Comparison of ENCODE assay signal across 15 cellular contexts in genomic region chr12:116541547-116542344, GRCh38. TPM values are rescaled to one million over a fixed set of nuclear protein-coding genes. Genes with fewer than 3 reads are reported as not detected.
A peak's percentile ranks its signal among the peaks of the same experiment; 100 is the strongest.
DNase-seq lines count a peak whose midpoint lies in the region; ATAC-seq and TF ChIP-seq lines count a peak whose summit lies in the region.
"Had no signal": no experiment of that assay in that cellular context is flagged by ENCODE, and none has a peak within 500 bp of the region (broad histone marks: within the 10 kb centered on the region; RNA-seq: fewer than 3 reads in every experiment).

No MANE protein-coding gene starts in this region.

- H3K9me3 ChIP-seq in HCT116 (ENCODE audit: control insufficient read depth in 1 of 2, insufficient read depth in 1 of 2, low read depth in 1 of 2, low read length in 2 of 2): no peaks in the 10 kb centered on the region
- H3K9me3 ChIP-seq in Panc1 (ENCODE audit: control insufficient read depth, insufficient read depth, low read depth, low read length): no peaks in the 10 kb centered on the region
- no peaks in the 10 kb centered on the region for H3K9me3 ChIP-seq in smooth muscle cell (replicated peaks; ENCODE audit: low read depth)

- in situ Hi-C loops in Panc1 (cut with HindIII; ENCODE audit: low pct_unique_long_range_greater_than_20kb, low sequenced_read_pairs): no loop called here

- H3K9me2 ChIP-seq in HCT116 (ENCODE audit: insufficient read depth): no peaks in the 10 kb centered on the region

- H4K20me1 ChIP-seq in HCT116 (ENCODE audit: insufficient read depth) (no peaks in the 10 kb centered on the region), smooth muscle cell (ENCODE audit: low read depth) (no peaks in the 10 kb centered on the region)

- TF ChIP-seq RAD21 in HCT116 (IDR thresholded peaks at IDR 0.05; ENCODE audit: low read depth): no peak

- H3K27ac ChIP-seq in HCT116 (ENCODE audit: low read depth, low read length): no peak overlapping the region; the same call in 1 of the 2 replicates
- H3K27ac ChIP-seq in Panc1 (ENCODE audit: low read length): peak overlapping the region; percentile 93; the same call in 1 of the 2 replicates
- H3K27ac ChIP-seq in smooth muscle cell (ENCODE audit: low read depth): no peak overlapping the region
- H3K27ac ChIP-seq: HL-60 had no signal

- RAD21 ChIA-PET in HCT116 (lab: Charles Lee; ENCODE audit: low non-redundant PET in 1 of 2, low total read pairs in 2 of 2, uncharacterized antibody in 2 of 2, unreplicated experiment in 2 of 2): no interaction called here

- no peak overlapping the region for H3K4me3 ChIP-seq in HCT116 (replicated peaks in 1 of 2; ENCODE audit: low read depth in 1 of 2, low read length in 2 of 2)
- no peak overlapping the region for H3K4me3 ChIP-seq in Panc1 (ENCODE audit: low read depth in 2 of 2, low read length in 2 of 2)
- H3K4me3 ChIP-seq in smooth muscle cell: no peak overlapping the region
- H3K4me3 ChIP-seq: GM23338 had no signal

- H2AFZ ChIP-seq in HCT116 (ENCODE audit: low read depth, low read length, poor library complexity, severe bottlenecking) (no peak overlapping the region), smooth muscle cell (ENCODE audit: low read depth) (peak overlapping the region; percentile 1)
- H2AFZ ChIP-seq: GM23338 had no signal

- H3K36me3 ChIP-seq in HCT116 (ENCODE audit: control insufficient read depth in 1 of 2, insufficient read depth in 2 of 2, low read length in 2 of 2) (no peaks in the 10 kb centered on the region), Panc1 (ENCODE audit: control insufficient read depth, insufficient read depth, low read length) (no peaks in the 10 kb centered on the region), smooth muscle cell (ENCODE audit: low read depth) (no peaks in the 10 kb centered on the region)

- H3K9ac ChIP-seq in HCT116 (ENCODE audit: low read length) (no peak overlapping the region), smooth muscle cell (ENCODE audit: low read depth) (no peak overlapping the region)

- no peaks in the 10 kb centered on the region for H3K79me2 ChIP-seq in HCT116 (ENCODE audit: insufficient read depth, low read length)
- H3K79me2 ChIP-seq in smooth muscle cell (ENCODE audit: low read depth): no peaks in the 10 kb centered on the region

- peaks cover 47 to 59% of the 10 kb centered on the region in 2 experiments for H3K4me1 ChIP-seq in HCT116 (ENCODE audit: control insufficient read depth in 1 of 2, insufficient read depth in 2 of 2, low read length in 2 of 2)
- peaks cover 45% of the 10 kb centered on the region for H3K4me1 ChIP-seq in Panc1 (ENCODE audit: control insufficient read depth, insufficient read depth, low read length)
- peaks cover 15% of the 10 kb centered on the region for H3K4me1 ChIP-seq in smooth muscle cell (ENCODE audit: low read depth)

- H3K4me2 ChIP-seq in HCT116 (ENCODE audit: low read length) (peak overlapping the region; percentile 36), smooth muscle cell (no peak overlapping the region)
- H3K4me2 ChIP-seq: GM23338 had no signal

- POLR2A ChIA-PET in HCT116 (lab: Charles Lee): no interaction called here
- POLR2A ChIA-PET in Panc1 (lab: Charles Lee): no interaction called here

- 96% methylated on average over 8 of the region's 8 CpGs for WGBS in smooth muscle cell (ENCODE audit: low lambda C conversion rate)

- BruUV-seq in HCT116 (replicated peaks; lab: Mats Ljungman, UMichigan) (no TSS peak), Panc1 (replicated peaks; lab: Mats Ljungman, UMichigan) (no TSS peak)

- CTCF ChIA-PET in HCT116 (lab: Charles Lee): interaction anchor here (1.3 kb wide), 1 partner anchor 8 kb away, joined by 3 read pairs; no protein-coding TSS in a partner anchor
- CTCF ChIA-PET in Panc1 (lab: Charles Lee): no interaction called here

- ATAC-seq in HCT116: no peak
- ATAC-seq in Panc1: no peak
- peak; percentile 60 for ATAC-seq in left lobe of liver
- ATAC-seq in GM18858 (IDR thresholded peaks at IDR 0.05; ENCODE audit: unreplicated experiment): no peak
- ATAC-seq in activated CD4-positive, CD25-positive, alpha-beta regulatory T cell treated with anti-CD3 and anti-CD28 coated beads, Interleukin-2, amount 50 U/mL, for 24 hours: no peak
- ATAC-seq in Right ventricle myocardium inferior: no peak
- ATAC-seq: CD8-positive, alpha-beta T cell; GM23338 had no signal

- no peak for TF ChIP-seq CTCF in HCT116 (IDR thresholded peaks at IDR 0.05 in 2 of 3, conservative IDR thresholded peaks at IDR 0.05 in 1 of 3; ENCODE audit: borderline replicate concordance in 1 of 3, insufficient read depth in 1 of 3, low read depth in 2 of 3, low read length in 2 of 3)
- TF ChIP-seq CTCF in Panc1 (IDR thresholded peaks at IDR 0.05): no peak
- TF ChIP-seq CTCF in smooth muscle cell (IDR thresholded peaks at IDR 0.05; ENCODE audit: borderline replicate concordance, insufficient read depth, poor library complexity, severe bottlenecking): no peak

- intact Hi-C loops in HCT116 (cut with micrococcal nuclease): no loop called here
- intact Hi-C loops in Panc1 (cut with micrococcal nuclease; ENCODE audit: unreplicated experiment): no loop called here
- intact Hi-C loops in Right ventricle myocardium inferior (cut with DNase I): no loop called here

- DNase-seq in HCT116 (ENCODE audit: low read depth, low spot score) (no peak), Panc1 (ENCODE audit: low read depth, low spot score) (no peak), left lobe of liver (ENCODE audit: low spot score) (no peak), smooth muscle cell (lab: John Stamatoyannopoulos, UW; ENCODE audit: unreplicated experiment) (no peak), Right ventricle myocardium inferior (ENCODE audit: missing footprints) (no peak)
- DNase-seq: CD8-positive, alpha-beta T cell; COR-L47; DMS153; DMS79 treated with DMSO at 0.1 percent for 48 hours; H7; KBM-7 had no signal

- H3F3A ChIP-seq in smooth muscle cell (ENCODE audit: low read depth): peaks cover 10% of the 10 kb centered on the region

- H3K27me3 ChIP-seq in HCT116 (ENCODE audit: insufficient read depth, low read length) (no peaks in the 10 kb centered on the region), Panc1 (ENCODE audit: control insufficient read depth, insufficient read depth, low read length) (no peaks in the 10 kb centered on the region), smooth muscle cell (ENCODE audit: low read depth) (no peaks in the 10 kb centered on the region)

- TF ChIP-seq POLR2A in HCT116 (IDR thresholded peaks at IDR 0.05; ENCODE audit: borderline replicate concordance, extremely low read depth, insufficient read depth, insufficient read length): no peak

TF ChIP-seq in HCT116, 20 proteins besides CTCF, POLR2A, EP300 and RAD21:
- TF ChIP-seq EZH2phosphoT487 (IDR thresholded peaks at IDR 0.05; ENCODE audit: borderline replicate concordance) (no peak), ATF3 (IDR thresholded peaks at IDR 0.05) (no peak), JUND (IDR thresholded peaks at IDR 0.05) (no peak), EGR1 (IDR thresholded peaks at IDR 0.05; ENCODE audit: low read depth) (no peak), ELF1 (IDR thresholded peaks at IDR 0.05; ENCODE audit: borderline replicate concordance, low read depth) (no peak), SP1 (IDR thresholded peaks at IDR 0.05; ENCODE audit: low read depth) (no peak)

RNA-seq across cellular contexts. Expression of gene MAP1LC3B2, which starts 17.4 kb away (rescaled TPM):
- total RNA-seq in HCT116 (2021; ENCODE audit: unreplicated experiment) (4.7 TPM), Panc1 (2021; ENCODE audit: unreplicated experiment) (1.9 TPM), left lobe of liver (not detected), smooth muscle cell (0.31 and 2.5 TPM in 2 replicates), Right ventricle myocardium inferior (3.5 TPM)
- polyA plus RNA-seq in HCT116 (2012): 12.0 and 15.5 TPM in 2 replicates
- 9.4 TPM for polyA plus RNA-seq in Panc1 (2012; ENCODE audit: insufficient read length)
- polyA plus RNA-seq in smooth muscle cell: 3.9 and 4.2 TPM in 2 replicates
- total RNA-seq: H7 had no signal
